1 cellular context compared by ENCODE assay signal in the genomic region with DNA sequence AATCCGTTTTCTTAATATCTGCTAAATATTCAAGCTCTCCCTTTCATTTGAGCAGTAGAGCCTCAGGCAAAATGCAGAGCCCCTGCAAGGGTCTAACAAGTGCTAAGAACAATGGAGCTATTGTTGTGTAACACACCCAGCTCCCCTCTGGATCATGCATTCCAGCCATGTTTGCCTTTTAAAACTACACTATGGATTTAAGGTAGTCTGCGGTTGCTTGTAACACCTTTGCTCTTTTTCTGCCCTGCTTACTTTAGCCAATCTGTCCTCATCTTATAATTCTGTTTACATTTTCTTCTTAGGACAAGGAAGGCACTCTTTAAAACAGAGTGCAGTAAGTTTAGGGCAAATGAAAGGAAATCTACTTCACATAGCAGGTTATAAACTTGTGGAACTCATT.
TF ChIP-seq lines count a peak whose summit lies in the region.

No MANE protein-coding gene starts in this region.

TF ChIP-seq in HCT116, 20 proteins besides CTCF, POLR2A, EP300 and RAD21 (continued from another document):
- TF ChIP-seq, protein P1, sequence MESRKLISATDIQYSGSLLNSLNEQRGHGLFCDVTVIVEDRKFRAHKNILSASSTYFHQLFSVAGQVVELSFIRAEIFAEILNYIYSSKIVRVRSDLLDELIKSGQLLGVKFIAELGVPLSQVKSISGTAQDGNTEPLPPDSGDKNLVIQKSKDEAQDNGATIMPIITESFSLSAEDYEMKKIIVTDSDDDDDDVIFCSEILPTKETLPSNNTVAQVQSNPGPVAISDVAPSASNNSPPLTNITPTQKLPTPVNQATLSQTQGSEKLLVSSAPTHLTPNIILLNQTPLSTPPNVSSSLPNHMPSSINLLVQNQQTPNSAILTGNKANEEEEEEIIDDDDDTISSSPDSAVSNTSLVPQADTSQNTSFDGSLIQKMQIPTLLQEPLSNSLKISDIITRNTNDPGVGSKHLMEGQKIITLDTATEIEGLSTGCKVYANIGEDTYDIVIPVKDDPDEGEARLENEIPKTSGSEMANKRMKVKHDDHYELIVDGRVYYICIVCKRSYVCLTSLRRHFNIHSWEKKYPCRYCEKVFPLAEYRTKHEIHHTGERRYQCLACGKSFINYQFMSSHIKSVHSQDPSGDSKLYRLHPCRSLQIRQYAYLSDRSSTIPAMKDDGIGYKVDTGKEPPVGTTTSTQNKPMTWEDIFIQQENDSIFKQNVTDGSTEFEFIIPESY (IDR thresholded peaks at IDR 0.05; ENCODE audit: extremely low read depth, insufficient replicate concordance, low read length) = no peak
- no peak for TF ChIP-seq CEBPB (IDR thresholded peaks at IDR 0.05; ENCODE audit: low read depth)
- TF ChIP-seq JUND (IDR thresholded peaks at IDR 0.05) = no peak
- TF ChIP-seq CBX3 (IDR thresholded peaks at IDR 0.05; ENCODE audit: low read depth) = no peak
TF ChIP-seq in HCT116: peak in this region for 0.
